In genomic region chr9:121700165-121700830, GRCh38 we compare ENCODE assay signal across 1 cellular context.
A peak's percentile ranks its signal among the peaks of the same experiment; 100 is the strongest.
TF ChIP-seq lines count a peak whose summit lies in the region.

No MANE protein-coding gene starts in this region.

TF ChIP-seq in SK-N-SH, 30 proteins besides CTCF, POLR2A, EP300 and RAD21 (continued from another document):
- TF ChIP-seq YY1 (IDR thresholded peaks at IDR 0.05; ENCODE audit: low read depth) (no peak), TEAD4 (IDR thresholded peaks at IDR 0.05; ENCODE audit: borderline replicate concordance, insufficient read depth) (no peak), MEF2A (IDR thresholded peaks at IDR 0.05; ENCODE audit: borderline replicate concordance, low read depth) (no peak), SMC3 (IDR thresholded peaks at IDR 0.05; ENCODE audit: low read depth, low read length) (peak; percentile 70), MAX (IDR thresholded peaks at IDR 0.05; ENCODE audit: low read depth) (no peak), USF2 (IDR thresholded peaks at IDR 0.05; ENCODE audit: borderline replicate concordance, low read depth, low read length) (no peak), ELF1 (IDR thresholded peaks at IDR 0.05) (no peak)
